32 cellular contexts compared by ENCODE assay signal in the genomic region with DNA sequence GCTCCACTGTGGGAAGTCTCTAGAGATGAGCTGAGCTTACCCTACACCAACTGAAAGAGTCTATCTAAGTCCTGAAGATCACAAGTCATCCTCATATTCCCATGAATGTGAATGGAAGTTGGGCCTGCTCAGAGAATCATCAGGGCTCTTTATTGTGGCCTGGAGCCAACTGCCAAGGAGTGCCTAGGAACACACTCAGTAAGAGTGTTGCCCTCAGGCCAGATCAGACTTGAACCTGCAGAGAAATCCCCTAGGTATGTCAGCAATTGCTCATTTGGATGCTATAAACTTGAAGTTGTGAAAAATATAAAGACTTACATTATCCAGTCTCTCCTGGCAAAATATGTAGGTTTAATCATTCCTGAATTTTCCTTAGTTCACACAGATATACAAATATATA. TPM values are rescaled to one million over a fixed set of nuclear protein-coding genes. Genes with fewer than 3 reads are reported as not detected.
"Had no signal": no experiment of that assay in that cellular context is flagged by ENCODE, and none has a peak within 500 bp of the region (broad histone marks: within the 10 kb centered on the region; RNA-seq: fewer than 3 reads in every experiment).

No MANE protein-coding gene starts in this region.

- H3K4me2 ChIP-seq: KMS-11, SK-N-SH had no signal

- H3K27ac ChIP-seq: brain microvascular endothelial cell, KMS-11, SJCRH30, WERI-Rb-1 had no signal

- H3K36me3 ChIP-seq: brain microvascular endothelial cell, SJCRH30, WERI-Rb-1 had no signal

- H3K4me1 ChIP-seq: SJCRH30 had no signal

- H3K27me3 ChIP-seq: brain microvascular endothelial cell, SJCRH30 had no signal

- H3K4me3 ChIP-seq: SJCRH30 had no signal

- ATAC-seq: activated CD4-positive, alpha-beta T cell treated with anti-CD3 and anti-CD28 coated beads for 36 hours; activated T-helper 17 cell treated with anti-CD3 and anti-CD28 coated beads, Interleukin-2, amount 50 U/mL, for 72 hours; Panc1 had no signal

- H3K9me3 ChIP-seq: SJCRH30, SK-N-SH had no signal

- H3K9ac ChIP-seq: KMS-11, SK-N-SH had no signal

- DNase-seq: activated CD4-positive, alpha-beta memory T cell treated with anti-CD3 and anti-CD28 coated beads, Interleukin-2, amount 10 ng/mL, durations not matched to agents 7 days and 5 days; activated CD4-positive, alpha-beta T cell treated with anti-CD3 and anti-CD28 coated beads for 36 hours; activated CD4-positive, alpha-beta T cell treated with anti-CD3 and anti-CD28 coated beads, Interleukin-2, amount 50 U/mL, for 1 hour; activated gamma-delta T cell; activated naive CD4-positive, alpha-beta T cell treated with anti-CD3 and anti-CD28 coated beads for 36 hours; activated T-cell treated with anti-CD3 and anti-CD28 coated beads for 4 hours; activated T-cell treated with anti-CD3 and anti-CD28 coated beads, Interleukin-2, amount 50 U/mL, for 48 hours; amygdala; brain microvascular endothelial cell; caudate nucleus; MM.1S; NCI-H1105 treated with DMSO at 0.1 percent for 48 hours; NCI-H1436 treated with DMSO at 0.1 percent for 48 hours; NCI-H187; NCI-H2081 treated with DMSO at 0.1 percent for 48 hours; NCI-H2171 treated with DMSO at 0.1 percent for 48 hours; NCI-H345; NCI-H510A; NCI-H69; NK-92 treated with Interleukin-12 subunit alpha and Interleukin-12 subunit beta, amount 100 ng/mL, for 24 hours; OCI-M1; Right ventricle myocardium superior; RPMI8226; SJCRH30; SK-N-SH; T-helper 1 cell; WERI-Rb-1 had no signal

RNA-seq across cellular contexts. Expression of gene DAOA, which starts 0.6 kb away (rescaled TPM):
- total RNA-seq: activated CD4-positive, alpha-beta memory T cell treated with anti-CD3 and anti-CD28 coated beads, Interleukin-2, amount 10 ng/mL, durations not matched to agents 7 days and 5 days; activated CD4-positive, alpha-beta T cell treated with anti-CD3 and anti-CD28 coated beads for 36 hours; activated CD8-positive, alpha-beta memory T cell treated with anti-CD3 and anti-CD28 coated beads for 36 hours; activated naive CD4-positive, alpha-beta T cell treated with anti-CD3 and anti-CD28 coated beads for 36 hours; activated T-helper 17 cell treated with anti-CD3 and anti-CD28 coated beads, Interleukin-2, amount 50 U/mL, for 72 hours; Right ventricle myocardium superior; SJCRH30; T-helper 2 cell treated with Interferon-gamma antibody and Interleukin-4, amounts not matched to agents 100 ng/mL and 5 ng/mL, for 36 hours had no signal
- polyA plus RNA-seq: SK-N-SH had no signal
